Comparison of ENCODE assay signal across 31 cellular contexts in the genomic region with DNA sequence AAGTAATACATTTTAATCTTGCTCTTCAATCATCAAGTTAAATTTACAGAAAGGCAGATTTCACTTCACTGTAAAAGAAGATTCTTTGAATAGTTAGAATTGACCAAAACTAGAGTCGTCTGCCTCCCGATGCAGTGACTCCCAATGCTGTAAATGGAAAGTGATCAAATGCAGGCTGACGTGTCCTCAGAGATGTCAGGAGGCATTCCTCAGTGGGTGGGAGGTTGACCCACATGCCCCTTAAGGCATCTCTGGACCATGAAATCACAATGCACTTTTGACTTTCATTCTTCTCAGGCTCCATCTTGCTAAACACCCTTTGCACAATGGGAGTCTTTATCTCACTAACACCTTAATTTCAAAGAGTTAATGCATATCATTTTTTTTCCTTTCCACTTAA.
"Had no signal": no experiment of that assay in that cellular context is flagged by ENCODE, and none has a peak within 500 bp of the region (broad histone marks: within the 10 kb centered on the region; RNA-seq: fewer than 3 reads in every experiment).

No MANE protein-coding gene starts in this region.

- H3K9me3 Mint-ChIP-seq: activated naive CD4-positive, alpha-beta T cell treated with anti-CD3 and anti-CD28 coated beads for 36 hours; activated naive CD8-positive, alpha-beta T cell treated with anti-CD3 and anti-CD28 coated beads, Interleukin-2, amount 10 ng/mL, durations not matched to agents 7 days and 5 days; activated T-helper 1 cell treated with anti-CD3 and anti-CD28 coated beads, Interleukin-12 subunit alpha, Interleukin-12 subunit beta, Interleukin-2, Interleukin-4 antibody, amounts not matched to agents 30 ng/mL and 10 ng/mL and 1 ng/mL, durations not matched to agents 14 hours and 24 hours and 36 hours; dendritic cell treated with granulocyte-macrophage colony-stimulating factor and Interleukin-4, amounts not matched to agents 40 ng/mL and 50 ng/mL, for 4 days; endodermal cell; nephron; stimulated activated memory B cell treated with anti-CD40 and anti-IgM and Interleukin-4, amounts not matched to agents 10 μg/mL and 1 μg/mL and 100 μg/mL, for 72 hours; stimulated activated naive CD8-positive, alpha-beta T cell treated with anti-CD3 and anti-CD28 coated beads, Interleukin-15, amount 100 ng/mL, for 72 hours; T-helper 1 cell treated with Interleukin-12 subunit alpha and Interleukin-12 subunit beta and Interleukin-4 antibody, amounts not matched to agents 30 μg/mL and 1 μg/mL, for 36 hours had no signal

- DNase-seq: activated CD4-positive, alpha-beta T cell treated with anti-CD3 and anti-CD28 coated beads for 48 hours; activated CD4-positive, alpha-beta T cell treated with anti-CD3 and anti-CD28 coated beads, Interleukin-2, amount 50 U/mL, for 48 hours; activated CD8-positive, alpha-beta memory T cell treated with anti-CD3 and anti-CD28 coated beads for 24 hours; activated effector memory CD4-positive, alpha-beta T cell treated with anti-CD3 and anti-CD28 coated beads, Interleukin-2, amount 50 U/mL, for 16 hours; activated naive CD4-positive, alpha-beta T cell treated with anti-CD3 and anti-CD28 coated beads for 36 hours; activated naive CD8-positive, alpha-beta T cell treated with anti-CD3 and anti-CD28 coated beads, Interleukin-2, amount 10 ng/mL, durations not matched to agents 7 days and 5 days; caudate nucleus; endodermal cell; foreskin fibroblast; left ventricle myocardium inferior; mesendoderm; small intestine; stimulated activated CD4-positive, alpha-beta T cell treated with anti-CD3 and anti-CD28 coated beads, Interleukin-1b, Interleukin-23, amount 100 ng/mL, for 48 hours; stimulated activated CD4-positive, alpha-beta T cell treated with anti-CD3 and anti-CD28 coated beads, Interleukin-4, amount 100 ng/mL, for 4 hours; stimulated activated CD8-positive, alpha-beta memory T cell treated with anti-CD3 and anti-CD28 coated beads, Interleukin-4, amount 100 ng/mL, for 48 hours; stimulated activated naive CD8-positive, alpha-beta T cell treated with anti-CD3 and anti-CD28 coated beads, Interleukin-15, amount 100 ng/mL, for 72 hours; substantia nigra; T-helper 9 cell; upper lobe of left lung; WERI-Rb-1 had no signal

- H3K9me3 ChIP-seq: ascending aorta, left ventricle myocardium inferior, neutrophil, upper lobe of left lung had no signal

- H3K4me3 Mint-ChIP-seq: activated naive CD4-positive, alpha-beta T cell treated with anti-CD3 and anti-CD28 coated beads for 36 hours; activated naive CD8-positive, alpha-beta T cell treated with anti-CD3 and anti-CD28 coated beads, Interleukin-2, amount 10 ng/mL, durations not matched to agents 7 days and 5 days; activated T-helper 1 cell treated with anti-CD3 and anti-CD28 coated beads, Interleukin-12 subunit alpha, Interleukin-12 subunit beta, Interleukin-2, Interleukin-4 antibody, amounts not matched to agents 30 ng/mL and 10 ng/mL and 1 ng/mL, durations not matched to agents 14 hours and 24 hours and 36 hours; dendritic cell treated with granulocyte-macrophage colony-stimulating factor and Interleukin-4, amounts not matched to agents 40 ng/mL and 50 ng/mL, for 4 days; endodermal cell; nephron; stimulated activated memory B cell treated with anti-CD40 and anti-IgM and Interleukin-4, amounts not matched to agents 10 μg/mL and 1 μg/mL and 100 μg/mL, for 72 hours; stimulated activated naive CD8-positive, alpha-beta T cell treated with anti-CD3 and anti-CD28 coated beads, Interleukin-15, amount 100 ng/mL, for 72 hours; T-helper 1 cell treated with Interleukin-12 subunit alpha and Interleukin-12 subunit beta and Interleukin-4 antibody, amounts not matched to agents 30 μg/mL and 1 μg/mL, for 36 hours had no signal

- H3K36me3 ChIP-seq: ascending aorta, left ventricle myocardium inferior, neutrophil, upper lobe of left lung, WERI-Rb-1 had no signal

- H3K36me3 Mint-ChIP-seq: activated naive CD8-positive, alpha-beta T cell treated with anti-CD3 and anti-CD28 coated beads, Interleukin-2, amount 10 ng/mL, durations not matched to agents 7 days and 5 days; stimulated activated memory B cell treated with anti-CD40 and anti-IgM and Interleukin-4, amounts not matched to agents 10 μg/mL and 1 μg/mL and 100 μg/mL, for 72 hours had no signal

- H3K4me3 ChIP-seq: ascending aorta, left ventricle myocardium inferior, lung, upper lobe of left lung had no signal

- ATAC-seq: activated CD4-positive, CD25-positive, alpha-beta regulatory T cell treated with anti-CD3 and anti-CD28 coated beads, Interleukin-2, amount 50 U/mL, for 24 hours; esophagus mucosa; sciatic nerve; stimulated activated memory B cell treated with anti-CD40 and anti-IgM and Interleukin-4, amounts not matched to agents 10 μg/mL and 1 μg/mL and 100 μg/mL, for 72 hours; stimulated activated naive CD8-positive, alpha-beta T cell treated with anti-CD3 and anti-CD28 coated beads, Interleukin-15, amount 100 ng/mL, for 72 hours had no signal

- H3K27ac Mint-ChIP-seq: activated naive CD4-positive, alpha-beta T cell treated with anti-CD3 and anti-CD28 coated beads for 36 hours; activated naive CD8-positive, alpha-beta T cell treated with anti-CD3 and anti-CD28 coated beads, Interleukin-2, amount 10 ng/mL, durations not matched to agents 7 days and 5 days; activated T-helper 1 cell treated with anti-CD3 and anti-CD28 coated beads, Interleukin-12 subunit alpha, Interleukin-12 subunit beta, Interleukin-2, Interleukin-4 antibody, amounts not matched to agents 30 ng/mL and 10 ng/mL and 1 ng/mL, durations not matched to agents 14 hours and 24 hours and 36 hours; dendritic cell treated with granulocyte-macrophage colony-stimulating factor and Interleukin-4, amounts not matched to agents 40 ng/mL and 50 ng/mL, for 4 days; endodermal cell; nephron; stimulated activated memory B cell treated with anti-CD40 and anti-IgM and Interleukin-4, amounts not matched to agents 10 μg/mL and 1 μg/mL and 100 μg/mL, for 72 hours; T-helper 1 cell treated with Interleukin-12 subunit alpha and Interleukin-12 subunit beta and Interleukin-4 antibody, amounts not matched to agents 30 μg/mL and 1 μg/mL, for 36 hours had no signal

- H3K27me3 ChIP-seq: ascending aorta, upper lobe of left lung had no signal

- H3K27ac ChIP-seq: ascending aorta, left ventricle myocardium inferior, neutrophil, upper lobe of left lung, WERI-Rb-1 had no signal

- H3K4me1 Mint-ChIP-seq: activated naive CD8-positive, alpha-beta T cell treated with anti-CD3 and anti-CD28 coated beads, Interleukin-2, amount 10 ng/mL, durations not matched to agents 7 days and 5 days; nephron; stimulated activated naive CD8-positive, alpha-beta T cell treated with anti-CD3 and anti-CD28 coated beads, Interleukin-15, amount 100 ng/mL, for 72 hours had no signal
